In genomic region chr19:48469056-48469881, GRCh38 we compare ENCODE assay signal across 8 cellular contexts. TPM values are rescaled to one million over a fixed set of nuclear protein-coding genes. Genes with fewer than 3 reads are reported as not detected.
A peak's percentile ranks its signal among the peaks of the same experiment; 100 is the strongest.
DNase-seq lines count a peak whose midpoint lies in the region; TF ChIP-seq lines count a peak whose summit lies in the region.

Gene CYTH2 (plus strand): TSS chr19:48469369. CDS start chr19:48469508, 139 bp downstream.

- DNase-seq in GM03348 (ENCODE audit: low spot score) = peak; percentile 97
- DNase-seq in HFF-Myc (ENCODE audit: extremely low read depth, low read depth) = peak; percentile 98
- peak; percentile 100 for DNase-seq in MV-4-11 (lab: John Stamatoyannopoulos, UW)
- DNase-seq in SK-MEL-5 (ENCODE audit: low read depth, low spot score) = peak; percentile 99
- DNase-seq in activated naive CD4-positive, alpha-beta T cell treated with Interleukin-2 at 50 U/mL for 16 hours = peak; percentile 100
- peak; percentile 100 for DNase-seq in foreskin melanocyte
- DNase-seq in neuronal stem cell (ENCODE audit: low spot score) = peak; percentile 100
- peak; percentile 94 to 100 (median 100) for DNase-seq in substantia nigra (lab: John Stamatoyannopoulos, UW)

- H3K18ac ChIP-seq in neuronal stem cell (ENCODE audit: low read length) = peak within 1 kb of the TSS; percentile 98

- peak within 1 kb of the TSS; percentile 83 for H2BK15ac ChIP-seq in neuronal stem cell (ENCODE audit: low read length)

- H2AK5ac ChIP-seq in neuronal stem cell (ENCODE audit: low read depth, low read length) = peak within 1 kb of the TSS; percentile 93

- H2BK120ac ChIP-seq in neuronal stem cell (ENCODE audit: low read depth, low read length) = no peak within 1 kb of the TSS

- no peaks in the 10 kb centered on the region for H3K27me3 ChIP-seq in neuronal stem cell (ENCODE audit: control insufficient read depth in 3 of 3, insufficient read depth in 3 of 3, low read depth in 1 of 3, low read length in 3 of 3)

- no CpG with 5 or more reads among the region's 87 CpGs for WGBS in neuronal stem cell (ENCODE audit: extremely low coverage in 2 of 2, insufficient read length in 2 of 2, insufficient replicate concordance in 1 of 2), 2 donors

- peak within 1 kb of the TSS; percentile 79 for H2BK5ac ChIP-seq in neuronal stem cell (ENCODE audit: low read length)

- H3K27ac ChIP-seq in neuronal stem cell (replicated peaks; ENCODE audit: low read length) (peak within 1 kb of the TSS; percentile 95), substantia nigra (ENCODE audit: low read depth, low read length, poor library complexity, severe bottlenecking) (peak within 1 kb of the TSS; percentile 92)

- peak within 1 kb of the TSS; percentile 71 for H3K4me2 ChIP-seq in neuronal stem cell (ENCODE audit: insufficient read depth, low read length, poor library complexity, severe bottlenecking)

- H3K9ac ChIP-seq in neuronal stem cell (ENCODE audit: low read depth, low read length, poor library complexity) = peak within 1 kb of the TSS; percentile 89

- no peak within 1 kb of the TSS for H4K91ac ChIP-seq in neuronal stem cell (ENCODE audit: low read depth, low read length, poor library complexity)

- no peak within 1 kb of the TSS for H2BK12ac ChIP-seq in neuronal stem cell (ENCODE audit: low read length)

- H3K4me1 ChIP-seq in neuronal stem cell (ENCODE audit: control insufficient read depth in 2 of 2, insufficient read depth in 1 of 2, low read depth in 1 of 2, low read length in 2 of 2) = peaks cover 14 to 15% of the 10 kb centered on the region in 2 donors

- peak within 1 kb of the TSS; percentile 58 for H3K4me3 ChIP-seq in HFF-Myc (replicated peaks; ENCODE audit: low read depth, low read length)
- H3K4me3 ChIP-seq in neuronal stem cell (ENCODE audit: low read length in 2 of 2) = peak within 1 kb of the TSS; percentile 91 to 94

- peak within 1 kb of the TSS; percentile 86 for H2AFZ ChIP-seq in neuronal stem cell (ENCODE audit: low read length)

- TF ChIP-seq CTCF in HFF-Myc (IDR thresholded peaks at IDR 0.05; ENCODE audit: low read depth, low read length, missing control alignments) = no peak

- peaks cover 37 to 45% of the 10 kb centered on the region in 2 donors for H3K36me3 ChIP-seq in neuronal stem cell (replicated peaks in 1 of 2; ENCODE audit: control insufficient read depth in 2 of 2, insufficient read depth in 2 of 2, low read length in 2 of 2)

- H3K4ac ChIP-seq in neuronal stem cell (ENCODE audit: low read length) = no peak within 1 kb of the TSS

- H3K79me1 ChIP-seq in neuronal stem cell (ENCODE audit: low read depth, low read length) = peaks cover 18% of the 10 kb centered on the region

- peaks cover 0 to 2% of the 10 kb centered on the region in 2 donors for H3K9me3 ChIP-seq in neuronal stem cell (replicated peaks in 1 of 2; ENCODE audit: control insufficient read depth in 2 of 2, insufficient read depth in 1 of 2, low read depth in 1 of 2, low read length in 2 of 2)

- H3K14ac ChIP-seq in neuronal stem cell (ENCODE audit: low read length) = peak within 1 kb of the TSS; percentile 51

- peak within 1 kb of the TSS; percentile 44 for H4K8ac ChIP-seq in neuronal stem cell (ENCODE audit: low read depth, low read length)

- peak within 1 kb of the TSS; percentile 89 for H3K23ac ChIP-seq in neuronal stem cell (ENCODE audit: low read depth, low read length, poor library complexity)

- in situ Hi-C loops in SK-MEL-5 (cut with HindIII; ENCODE audit: low pct_unique_long_range_greater_than_20kb, low sequenced_read_pairs) = no loop called here

RNA-seq across cellular contexts. Expression of gene CYTH2, which starts in this region (rescaled TPM):
- total RNA-seq in SK-MEL-5 (2014; rRNA removed; shearing (Covaris generic)) = 39.5 and 41.0 TPM in 2 replicates
- 47.9 and 56.4 TPM in 2 replicates for polyA plus RNA-seq in SK-MEL-5 (2015; cell fraction: cytosol; rRNA removed)
- 46.7 and 66.7 TPM in 2 replicates for polyA plus RNA-seq in SK-MEL-5 (2015; cell fraction: nucleus; rRNA removed)
- 67.8 TPM for polyA plus RNA-seq in neuronal stem cell (2013, experiment 1 of 2)
- 64.1 TPM for polyA plus RNA-seq in neuronal stem cell (2013, experiment 2 of 2)

Comparison
In these comparisons a context has a peak if more than half of its experiments do, and no peak if none do; other contexts are left out.
1. Peak in every context shown above with its lines: DNase-seq, H3K4me3 ChIP-seq and H3K27ac ChIP-seq.